Comparison of ENCODE assay signal across 8 cellular contexts in genomic region chr1:24535021-24535424, GRCh38.
DNase-seq lines count a peak whose midpoint lies in the region; ATAC-seq lines count a peak whose summit lies in the region.

No MANE protein-coding gene starts in this region.

- peak; percentile 71 for DNase-seq in effector CD4-positive, alpha-beta T cell
- peak; percentile 53 to 68 for DNase-seq in stimulated activated CD8-positive, alpha-beta memory T cell treated with anti-CD3 and anti-CD28 coated beads, Interleukin-2, amount 100 ng/mL, for 48 hours (ENCODE audit: low read depth in 2 of 2)
- DNase-seq in DMS153 treated with DMSO at 0.1 percent for 48 hours (lab: John Stamatoyannopoulos, UW; ENCODE audit: unreplicated experiment) = no peak

- ATAC-seq in GM21723 (IDR thresholded peaks at IDR 0.05; ENCODE audit: unreplicated experiment) (peak; percentile 47), HG02973 (IDR thresholded peaks at IDR 0.05; ENCODE audit: unreplicated experiment) (no peak), GM18511 (IDR thresholded peaks at IDR 0.05; ENCODE audit: unreplicated experiment) (no peak), HG02870 (IDR thresholded peaks at IDR 0.05; ENCODE audit: unreplicated experiment) (no peak)
- ATAC-seq in activated CD4-positive, CD25-positive, alpha-beta regulatory T cell treated with anti-CD3 and anti-CD28 coated beads, Interleukin-2, amount 50 U/mL, for 24 hours = peak; percentile 60 to 61

Comparison
In these comparisons a context has a peak if more than half of its experiments do, and no peak if none do; other contexts are left out.
1. ATAC-seq: peak in GM21723 (single experiment) and activated CD4-positive, CD25-positive, alpha-beta regulatory T cell treated with anti-CD3 and anti-CD28 coated beads, Interleukin-2, amount 50 U/mL, for 24 hours (2 of 2); none in HG02973 (single experiment), GM18511 (single experiment) and HG02870 (single experiment).